In genomic region chr2:5250482-5250881, GRCh38 we compare ENCODE assay signal across 18 cellular contexts.
A peak's percentile ranks its signal among the peaks of the same experiment; 100 is the strongest.
DNase-seq lines count a peak whose midpoint lies in the region.
"Had no signal": no experiment of that assay in that cellular context is flagged by ENCODE, and none has a peak within 500 bp of the region (broad histone marks: within the 10 kb centered on the region; RNA-seq: fewer than 3 reads in every experiment).

No MANE protein-coding gene starts in this region.

- H3K4me3 ChIP-seq in H7 (ENCODE audit: insufficient read depth, low read depth, low read length), result no peak overlapping the region
- H3K4me3 ChIP-seq: heart right ventricle, MG63, mucosa of descending colon, right atrium auricular region, upper lobe of right lung had no signal

- DNase-seq in 8988T, result peak; percentile 10
- DNase-seq in H7, result peak; percentile 10
- peak; percentile 75 for DNase-seq in T1000 (lab: John Stamatoyannopoulos, UW)
- DNase-seq in iPS DF 4.7 (ENCODE audit: extremely low read depth, low spot score), result peak; percentile 38
- no peak for DNase-seq in COR-L47 (lab: John Stamatoyannopoulos, UW)
- no peak for DNase-seq in nucleus accumbens (lab: John Stamatoyannopoulos, UW)
- DNase-seq in NCI-H2107 (lab: John Stamatoyannopoulos, UW), result no peak
- no peak for DNase-seq in activated T-cell treated with anti-CD3 and anti-CD28 coated beads, Interleukin-2, amount 50 U/mL, for 48 hours
- DNase-seq: activated CD4-positive, alpha-beta memory T cell treated with anti-CD3 and anti-CD28 coated beads, Interleukin-2, amount 10 ng/mL, durations not matched to agents 7 days and 5 days; activated T-cell treated with anti-CD3 and anti-CD28 coated beads, Interleukin-2, amount 50 U/mL, for 4 hours; CD4-positive, alpha-beta T cell; heart right ventricle; MG63; mucosa of descending colon; NCI-H2029; RPMI8226; upper lobe of right lung had no signal

- no peaks in the 10 kb centered on the region for H3K27me3 ChIP-seq in H7 (ENCODE audit: control insufficient read depth, insufficient read depth, low read length)
- H3K27me3 ChIP-seq: heart right ventricle, MG63, right atrium auricular region, upper lobe of right lung had no signal

- no peaks in the 10 kb centered on the region for H3K36me3 ChIP-seq in H7 (replicated peaks; ENCODE audit: control insufficient read depth, insufficient read depth, low read length)
- H3K36me3 ChIP-seq: heart right ventricle, MG63, right atrium auricular region, upper lobe of right lung had no signal

Comparison
In these comparisons a context has a peak if more than half of its experiments do, and no peak if none do; other contexts are left out.
1. DNase-seq: peak in 8988T (single experiment), H7 (single experiment), T1000 (single experiment) and iPS DF 4.7 (single experiment); none in COR-L47 (single experiment), nucleus accumbens (0 of 56), NCI-H2107 (single experiment) and activated T-cell treated with anti-CD3 and anti-CD28 coated beads, Interleukin-2, amount 50 U/mL, for 48 hours (0 of 2).